31 cellular contexts compared by ENCODE assay signal in the genomic region with DNA sequence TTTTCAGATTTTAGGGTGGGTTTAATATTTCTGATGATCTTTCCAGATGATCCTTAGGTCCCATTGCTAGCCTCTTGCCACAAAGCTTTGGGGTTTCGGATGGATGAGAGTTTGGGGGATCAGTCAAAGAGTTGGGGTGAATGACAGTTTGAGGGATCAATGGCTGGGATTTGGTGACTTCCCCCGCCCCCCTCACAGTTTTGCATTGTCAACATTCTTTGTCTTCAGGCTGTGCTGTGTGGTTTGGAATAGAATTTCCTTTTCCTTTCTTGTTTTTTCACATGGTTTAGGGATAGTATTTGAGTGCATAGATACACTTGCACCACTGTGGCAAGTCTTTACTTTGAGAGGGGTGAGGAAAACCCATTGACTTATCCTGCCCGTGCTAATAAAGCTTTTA. TPM values are rescaled to one million over a fixed set of nuclear protein-coding genes. Genes with fewer than 3 reads are reported as not detected.
DNase-seq lines count a peak whose midpoint lies in the region; ATAC-seq and TF ChIP-seq lines count a peak whose summit lies in the region.
"Had no signal": no experiment of that assay in that cellular context is flagged by ENCODE, and none has a peak within 500 bp of the region (broad histone marks: within the 10 kb centered on the region; RNA-seq: fewer than 3 reads in every experiment).

No MANE protein-coding gene starts in this region.

- no peak overlapping the region for H2AFZ ChIP-seq in GM23338
- H2AFZ ChIP-seq: hepatocyte had no signal

- no peak overlapping the region for H2BK120ac ChIP-seq in mesendoderm (ENCODE audit: low read depth, low read length)

- peak overlapping the region; percentile 45 for H3K18ac ChIP-seq in mesendoderm (ENCODE audit: low read length)

- no peak overlapping the region for H4K5ac ChIP-seq in mesendoderm (ENCODE audit: low read length)

- peak; percentile 27 for DNase-seq in AG08395 (ENCODE audit: low spot score)
- peak; percentile 65 for DNase-seq in GM23338 (ENCODE audit: low spot score)
- peak; percentile 37 for DNase-seq in astrocyte of the hippocampus (ENCODE audit: low read depth, low spot score)
- DNase-seq in mesendoderm: peak; percentile 53
- no peak for DNase-seq in germinal center (ENCODE audit: low spot score)
- no peak for DNase-seq in amniotic stem cell (lab: John Stamatoyannopoulos, UW)
- no peak for DNase-seq in amygdala (lab: John Stamatoyannopoulos, UW)
- DNase-seq: activated CD4-positive, alpha-beta T cell treated with anti-CD3 and anti-CD28 coated beads for 48 hours; activated T-cell treated with anti-CD3 and anti-CD28 coated beads, Interleukin-2, amount 50 U/mL, for 24 hours; adrenal gland; COR-L47; cortex of kidney; esophagus squamous epithelium; foreskin melanocyte; GF-D8; left lung; midbrain; natural killer cell; NCI-H1105 treated with DMSO at 0.1 percent for 48 hours; NCI-H2029 treated with DMSO at 0.1 percent for 48 hours; NCI-H526 treated with DMSO at 0.1 percent for 48 hours; ovary; retina; SHP77 treated with DMSO at 0.1 percent for 48 hours; stimulated activated CD4-positive, alpha-beta T cell treated with anti-CD3 and anti-CD28 coated beads, Interleukin-2, amount 100 ng/mL, for 24 hours had no signal

- no peak overlapping the region for H3K9ac ChIP-seq in mesendoderm (ENCODE audit: low read length)
- H3K9ac ChIP-seq: BLaER1 had no signal

- ATAC-seq in GM23338: peak; percentile 62
- no peak for ATAC-seq in HG03039 (IDR thresholded peaks at IDR 0.05; ENCODE audit: unreplicated experiment)
- ATAC-seq: left lung, natural killer cell, Panc1 had no signal

- H3K9me2 ChIP-seq in GM23338 (ENCODE audit: insufficient read depth): no peaks in the 10 kb centered on the region

- H4K20me1 ChIP-seq in GM23338 (replicated peaks; ENCODE audit: insufficient read depth): 0 out of 2 replicates have a peak, but pooled peaks cover 2% of the 10 kb centered on the region

- TF ChIP-seq CTCF in GM23338 (conservative IDR thresholded peaks at IDR 0.05; ENCODE audit: low read depth in 2 of 2): no peak

- no peak overlapping the region for H2BK15ac ChIP-seq in mesendoderm (replicated peaks; ENCODE audit: low read depth)

- peak overlapping the region; percentile 68 for H3K4me2 ChIP-seq in GM23338
- H3K4me2 ChIP-seq in mesendoderm (ENCODE audit: low read length): no peak overlapping the region
- H3K4me2 ChIP-seq: BLaER1, hepatocyte had no signal

- H3F3A ChIP-seq in GM23338 (replicated peaks; ENCODE audit: low read depth): no peaks in the 10 kb centered on the region

- H2AK5ac ChIP-seq in mesendoderm (ENCODE audit: low read length): no peak overlapping the region

- no peak overlapping the region for H2BK5ac ChIP-seq in mesendoderm (ENCODE audit: low read length)

- peak overlapping the region; percentile 44 for H3K4me3 Mint-ChIP-seq in GM23338
- H3K4me3 Mint-ChIP-seq: activated T-cell treated with anti-CD3 and anti-CD28 coated beads, Interleukin-2, amount 50 U/mL, for 24 hours; natural killer cell; T-helper 2 cell treated with Interferon-gamma antibody and Interleukin-4, amounts not matched to agents 5 μg/mL and 100 μg/mL, for 36 hours; type B pancreatic cell had no signal

- peaks cover 64% of the 10 kb centered on the region for H3K4me1 Mint-ChIP-seq in GM23338

- H3K27ac Mint-ChIP-seq in GM23338: peak overlapping the region; percentile 94
- H3K27ac Mint-ChIP-seq: activated T-cell treated with anti-CD3 and anti-CD28 coated beads, Interleukin-2, amount 50 U/mL, for 24 hours; T-helper 2 cell treated with Interferon-gamma antibody and Interleukin-4, amounts not matched to agents 5 μg/mL and 100 μg/mL, for 36 hours; type B pancreatic cell had no signal

- H3K79me2 ChIP-seq in GM23338 (replicated peaks; ENCODE audit: insufficient read depth) (peaks cover 100% of the 10 kb centered on the region), mesendoderm (ENCODE audit: control insufficient read depth, insufficient read depth, low read length) (peaks cover 49% of the 10 kb centered on the region)

- peaks cover 5% of the 10 kb centered on the region for H3K27me3 Mint-ChIP-seq in GM23338 (ENCODE audit: insufficient read depth, low read depth, poor library complexity)
- H3K27me3 Mint-ChIP-seq: activated T-cell treated with anti-CD3 and anti-CD28 coated beads, Interleukin-2, amount 50 U/mL, for 24 hours; type B pancreatic cell had no signal

- no CpG with 5 or more reads among the region's 3 CpGs for WGBS in mesendoderm (ENCODE audit: extremely low coverage, insufficient coverage, low lambda C conversion rate)

- H4K8ac ChIP-seq in mesendoderm (ENCODE audit: low read depth, low read length): no peak overlapping the region

- H3K4me1 ChIP-seq in GM23338 (ENCODE audit: insufficient read depth) (peaks cover 76% of the 10 kb centered on the region), mesendoderm (ENCODE audit: control insufficient read depth, low read depth, low read length) (peaks cover 15% of the 10 kb centered on the region)
- H3K4me1 ChIP-seq: BLaER1 had no signal

- H3K27me3 ChIP-seq in GM23338 (ENCODE audit: insufficient read depth) (no peaks in the 10 kb centered on the region), mesendoderm (ENCODE audit: insufficient read depth, low read length, poor library complexity) (no peaks in the 10 kb centered on the region)
- H3K27me3 ChIP-seq: adrenal gland, BLaER1, esophagus squamous epithelium, hepatocyte, left lung, ovary had no signal

- H3K36me3 Mint-ChIP-seq in GM23338 (ENCODE audit: low read depth): peaks cover 13% of the 10 kb centered on the region; the same call in 2 of the 3 replicates
- H3K36me3 Mint-ChIP-seq: natural killer cell had no signal

- peaks cover 4% of the 10 kb centered on the region; the same call in 1 of the 3 replicates for H3K9me3 Mint-ChIP-seq in GM23338
- H3K9me3 Mint-ChIP-seq: natural killer cell had no signal

- peak overlapping the region; percentile 11; the same call in 1 of the 2 replicates for H3K4me3 ChIP-seq in GM23338
- H3K4me3 ChIP-seq in mesendoderm (ENCODE audit: low read length): no peak overlapping the region
- H3K4me3 ChIP-seq: adrenal gland, BLaER1, esophagus squamous epithelium, hepatocyte, left lung, ovary had no signal

- H3K56ac ChIP-seq in mesendoderm (ENCODE audit: low read length): no peak overlapping the region

- H3K36me3 ChIP-seq in GM23338 (ENCODE audit: insufficient read depth): no peaks in the 10 kb centered on the region
- H3K36me3 ChIP-seq in mesendoderm (ENCODE audit: control insufficient read depth, insufficient read depth, low read length): no peaks in the 10 kb centered on the region
- H3K36me3 ChIP-seq: adrenal gland, esophagus squamous epithelium, left lung, ovary had no signal

- H3K4ac ChIP-seq in mesendoderm (ENCODE audit: low read depth, low read length): no peak overlapping the region

- no peak overlapping the region for H3K23ac ChIP-seq in mesendoderm (ENCODE audit: low read length)

- H3K79me1 ChIP-seq in mesendoderm (ENCODE audit: low read length): peaks cover 14% of the 10 kb centered on the region

- peak overlapping the region; percentile 78 for H3K27ac ChIP-seq in GM23338 (ENCODE audit: low read depth)
- peak overlapping the region; percentile 17 for H3K27ac ChIP-seq in mesendoderm (ENCODE audit: low read depth, low read length)
- H3K27ac ChIP-seq: adrenal gland, BLaER1, esophagus squamous epithelium, hepatocyte, left lung, ovary had no signal

TF ChIP-seq in GM23338, 12 proteins besides CTCF, POLR2A, EP300 and RAD21 (continues in another document):
- no peak for TF ChIP-seq EZH2phosphoT487 (IDR thresholded peaks at IDR 0.05; ENCODE audit: unreplicated experiment)
- no peak for TF ChIP-seq CREB1 (CRISPR knock-in tag; IDR thresholded peaks at IDR 0.05; ENCODE audit: low read depth)
- TF ChIP-seq, protein P1, sequence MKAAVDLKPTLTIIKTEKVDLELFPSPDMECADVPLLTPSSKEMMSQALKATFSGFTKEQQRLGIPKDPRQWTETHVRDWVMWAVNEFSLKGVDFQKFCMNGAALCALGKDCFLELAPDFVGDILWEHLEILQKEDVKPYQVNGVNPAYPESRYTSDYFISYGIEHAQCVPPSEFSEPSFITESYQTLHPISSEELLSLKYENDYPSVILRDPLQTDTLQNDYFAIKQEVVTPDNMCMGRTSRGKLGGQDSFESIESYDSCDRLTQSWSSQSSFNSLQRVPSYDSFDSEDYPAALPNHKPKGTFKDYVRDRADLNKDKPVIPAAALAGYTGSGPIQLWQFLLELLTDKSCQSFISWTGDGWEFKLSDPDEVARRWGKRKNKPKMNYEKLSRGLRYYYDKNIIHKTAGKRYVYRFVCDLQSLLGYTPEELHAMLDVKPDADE (IDR thresholded peaks at IDR 0.05): no peak
- TF ChIP-seq JUNB (IDR thresholded peaks at IDR 0.05; ENCODE audit: unreplicated experiment): no peak
- no peak for TF ChIP-seq NANOG (IDR thresholded peaks at IDR 0.05; ENCODE audit: borderline replicate concordance)
- TF ChIP-seq ZNF114 (CRISPR knock-in tag; IDR thresholded peaks at IDR 0.05): no peak
- no peak for TF ChIP-seq EZH2 (IDR thresholded peaks at IDR 0.05; ENCODE audit: low read depth, unreplicated experiment)
- TF ChIP-seq STAT1 (IDR thresholded peaks at IDR 0.05; ENCODE audit: unreplicated experiment): no peak
- no peak for TF ChIP-seq ZNF331 (CRISPR knock-in tag; IDR thresholded peaks at IDR 0.05; ENCODE audit: low read depth)
- TF ChIP-seq POLR2AphosphoS5 (IDR thresholded peaks at IDR 0.05; ENCODE audit: low read depth): no peak

RNA-seq across cellular contexts. Expression of gene MEF2A, which starts 14.3 kb away (rescaled TPM):
- total RNA-seq in GM23338 (2014; rRNA removed; shearing (Covaris generic)): 42.3 and 46.1 TPM in 2 replicates
- polyA plus RNA-seq in GM23338 (2016; fragmentation: Nextera tagmentation; extraction: Ambion mirVana): 17.7 and 20.3 TPM in 2 replicates
- 13.8 TPM for polyA plus RNA-seq in mesendoderm (2013, experiment 1 of 2)
- polyA plus RNA-seq in mesendoderm (2013, experiment 2 of 2): 13.2 TPM

Comparison
In these comparisons a context has a peak if more than half of its experiments do, and no peak if none do; other contexts are left out.
1. DNase-seq: peak in AG08395 (single experiment), GM23338 (single experiment), astrocyte of the hippocampus (single experiment) and mesendoderm (single experiment); none in germinal center (single experiment), amniotic stem cell (single experiment) and amygdala (0 of 56).